Comparison of ENCODE assay signal across 8 cellular contexts in the genomic region with DNA sequence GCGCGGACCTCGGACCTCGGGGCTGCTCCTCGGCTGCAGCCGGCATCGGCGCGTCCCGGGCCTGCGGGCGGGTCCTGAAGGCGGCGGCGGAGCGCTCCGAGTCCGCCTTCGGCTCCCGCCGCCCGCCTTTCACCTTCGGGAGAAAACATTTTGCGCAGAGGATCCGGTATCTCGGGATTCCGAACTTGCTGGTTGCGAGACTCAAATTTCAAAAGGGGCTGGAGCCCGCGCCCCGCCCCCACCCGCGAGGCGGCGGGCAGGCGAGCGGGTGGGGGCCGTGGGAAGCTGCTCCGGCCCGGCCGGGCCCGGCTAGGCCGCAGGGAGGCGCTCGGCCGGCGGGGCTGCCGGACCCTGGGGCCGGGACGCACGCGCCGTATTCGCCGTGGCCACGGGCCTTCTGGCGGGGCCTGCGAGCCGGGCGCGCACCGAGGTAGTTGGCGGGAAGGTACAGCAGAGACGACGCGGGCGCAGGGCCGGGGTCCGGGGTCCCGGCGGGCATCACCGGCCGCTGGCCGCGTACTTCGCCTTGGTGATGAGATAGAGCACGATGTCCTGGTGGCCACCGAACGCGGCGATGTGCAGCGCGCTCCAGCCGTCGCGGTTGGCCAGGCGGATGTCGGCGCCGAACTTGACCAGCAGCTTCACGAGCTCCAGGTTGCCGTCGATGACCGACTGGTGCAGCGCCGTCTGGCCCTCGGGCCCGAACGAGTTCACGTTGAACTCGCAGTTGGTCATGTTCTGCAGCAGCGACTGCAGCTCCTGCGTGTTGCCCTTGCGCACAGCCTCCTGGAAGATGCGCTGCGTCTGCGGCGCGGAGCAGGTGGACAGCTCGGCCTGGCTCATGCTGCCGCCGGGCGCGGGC. TPM values are rescaled to one million over a fixed set of nuclear protein-coding genes. Genes with fewer than 3 reads are reported as not detected.
A peak's percentile ranks its signal among the peaks of the same experiment; 100 is the strongest.
DNase-seq lines count a peak whose midpoint lies in the region; ATAC-seq, FAIRE-seq and TF ChIP-seq lines count a peak whose summit lies in the region.

No MANE protein-coding gene starts in this region.

- H3K27me3 ChIP-seq in mesenchymal stem cell (ENCODE audit: control insufficient read depth in 1 of 2, insufficient read depth in 1 of 2, low read length in 2 of 2) (peaks cover 42 to 91% of the 10 kb centered on the region in 2 experiments), uterus (peaks cover 27 to 37% of the 10 kb centered on the region in 2 donors)

- no peak; a peak in 1 of 5 replicates for TF ChIP-seq RAD21 in A549 (conservative IDR thresholded peaks at IDR 0.05 in 1 of 2, IDR thresholded peaks at IDR 0.05 in 1 of 2)

- CTCF ChIA-PET in A549 (lab: Yijun Ruan, JAX) (interaction anchor here (0.6 to 4.4 kb wide), 53 partner anchors 8 to 298 kb away, joined by 3 to 51 read pairs (median 4); a partner anchor contains a TSS), RWPE1 (lab: Yijun Ruan, JAX) (interaction anchor here (0.5 to 2.8 kb wide), 21 partner anchors 8 to 203 kb away, joined by 3 to 13 read pairs (median 4); a partner anchor contains a TSS)

- TF ChIP-seq POLR2A in A549 (IDR thresholded peaks at IDR 0.05; ENCODE audit: low read length) (0 out of 2 replicates have a peak, but pooled peaks have one; percentile 3), uterus (IDR thresholded peaks at IDR 0.05) (no peak)

- H3K36me3 ChIP-seq in ES-I3 (ENCODE audit: insufficient read depth, low read length) (no peaks in the 10 kb centered on the region), mesenchymal stem cell (ENCODE audit: control insufficient read depth in 1 of 2, insufficient read depth in 2 of 2, low read depth in 1 of 2, low read length in 2 of 2) (no peaks in the 10 kb centered on the region), uterus (no peaks in the 10 kb centered on the region)

- H3K9me3 ChIP-seq in A549 (no peaks in the 10 kb centered on the region), ES-I3 (ENCODE audit: control insufficient read depth, insufficient read depth, low read length) (no peaks in the 10 kb centered on the region), mesenchymal stem cell (ENCODE audit: control insufficient read depth, low read length) (no peaks in the 10 kb centered on the region), uterus (no peaks in the 10 kb centered on the region)

- H3K18ac ChIP-seq in mesenchymal stem cell (ENCODE audit: low read depth in 1 of 2, low read length in 2 of 2): peak overlapping the region; percentile 15 to 54

- no peak overlapping the region for H2BK120ac ChIP-seq in mesenchymal stem cell (ENCODE audit: low read depth, low read length)

- H4K8ac ChIP-seq in mesenchymal stem cell (ENCODE audit: low read length): peak overlapping the region; percentile 4

- peak in 1 of 2 experiments; percentile 85 for DNase-seq in A549 (ENCODE audit: low read depth in 1 of 2, low spot score in 1 of 2)
- DNase-seq in RWPE1 (ENCODE audit: low spot score): no peak
- DNase-seq in coronary artery (ENCODE audit: low spot score): no peak
- peak; percentile 64 for DNase-seq in mesenchymal stem cell
- no peak for DNase-seq in uterus
- no peak for DNase-seq in amniotic stem cell (lab: John Stamatoyannopoulos, UW)

- H2AK5ac ChIP-seq in mesenchymal stem cell (ENCODE audit: low read length, severe bottlenecking): no peak overlapping the region

- FAIRE-seq in A549 (lab: Jason Lieb, UNC): no peak

- H2BK15ac ChIP-seq in mesenchymal stem cell (ENCODE audit: low read depth, poor library complexity, severe bottlenecking): no peak overlapping the region

- peak overlapping the region in 1 of 2 experiments; percentile 46 for H3K23ac ChIP-seq in mesenchymal stem cell (ENCODE audit: low read length in 2 of 2)

- H2AFZ ChIP-seq in mesenchymal stem cell (ENCODE audit: low read depth, low read length): no peak overlapping the region

- H3K4me1 ChIP-seq in A549 (peaks cover 27% of the 10 kb centered on the region), ES-I3 (ENCODE audit: insufficient read depth, low read length) (peaks cover 31% of the 10 kb centered on the region), mesenchymal stem cell (ENCODE audit: control insufficient read depth, insufficient read depth, low read depth, low read length) (peaks cover 39% of the 10 kb centered on the region), uterus (peaks cover 0 to 25% of the 10 kb centered on the region in 2 donors)

- no peak overlapping the region for H3K14ac ChIP-seq in mesenchymal stem cell (ENCODE audit: low read length in 2 of 2)

- H3K4me3 ChIP-seq in A549 (peak overlapping the region; percentile 49), coronary artery (peak overlapping the region; percentile 69), mesenchymal stem cell (ENCODE audit: insufficient read depth in 1 of 2, low read depth in 1 of 2, low read length in 2 of 2) (peak overlapping the region in 1 of 2 experiments; percentile 56), uterus (peak overlapping the region; percentile 26 to 41)

- intact Hi-C loops in uterus (cut with DNase I; ENCODE audit: low total_unique reads): loop anchor here (10.0 kb wide), 1 partner anchor 113 kb away; no protein-coding TSS in a partner anchor

- peak overlapping the region in 1 of 2 experiments; percentile 76 for H2BK12ac ChIP-seq in mesenchymal stem cell (ENCODE audit: low read length in 2 of 2)

- H3K9ac ChIP-seq in ES-I3 (ENCODE audit: low read depth, low read length) (peak overlapping the region; percentile 76), mesenchymal stem cell (ENCODE audit: low read length) (no peak overlapping the region)

- no peak overlapping the region for H3K4ac ChIP-seq in mesenchymal stem cell (ENCODE audit: low read depth in 1 of 2, low read length in 2 of 2)

- no peak overlapping the region for H4K91ac ChIP-seq in mesenchymal stem cell (ENCODE audit: low read length)

- POLR2A ChIA-PET in A549 (lab: Yijun Ruan, JAX): interaction anchor here (0.6 to 2.2 kb wide), 10 partner anchors 15 to 234 kb away, joined by 3 to 19 read pairs (median 8); a partner anchor contains a TSS
- POLR2A ChIA-PET in RWPE1 (lab: Yijun Ruan, JAX; ENCODE audit: low non-redundant PET): interaction anchor here (0.6 to 1.4 kb wide), 10 partner anchors 12 to 149 kb away, joined by 3 to 12 read pairs (median 4); a partner anchor contains a TSS

- whole genome bisulfite sequencing in A549 (ENCODE audit: missing lambda C conversion rate): 2% methylated on average over 12 of the region's 114 CpGs
- WGBS in mesenchymal stem cell: 1% methylated on average over 97 of the region's 114 CpGs

- peak; percentile 37 to 43 for ATAC-seq in A549
- peak; percentile 5 for ATAC-seq in HG03066 (IDR thresholded peaks at IDR 0.05; ENCODE audit: low read depth, unreplicated experiment)

- no peak overlapping the region for H2BK5ac ChIP-seq in mesenchymal stem cell (ENCODE audit: low read depth, low read length, poor library complexity, severe bottlenecking)

- H3K27ac ChIP-seq in A549: peak overlapping the region; percentile 58 to 90
- peak overlapping the region; percentile 92 for H3K27ac ChIP-seq in RWPE1
- peak overlapping the region in 1 of 2 donors; percentile 80 for H3K27ac ChIP-seq in coronary artery
- H3K27ac ChIP-seq in mesenchymal stem cell (ENCODE audit: low read length, poor library complexity, severe bottlenecking): no peak overlapping the region
- H3K27ac ChIP-seq in uterus: peak overlapping the region; percentile 63 to 77

- peak overlapping the region; percentile 84 for H3K4me2 ChIP-seq in A549
- H3K4me2 ChIP-seq in mesenchymal stem cell (ENCODE audit: low read length, poor library complexity, severe bottlenecking): peak overlapping the region; percentile 95

- no peaks in the 10 kb centered on the region for H3K79me1 ChIP-seq in mesenchymal stem cell (replicated peaks; ENCODE audit: low read length, poor library complexity, severe bottlenecking)

- peak; percentile 47 for TF ChIP-seq CTCF in A549 (IDR thresholded peaks at IDR 0.05)
- TF ChIP-seq CTCF in RWPE1 (conservative IDR thresholded peaks at IDR 0.05; ENCODE audit: low read depth): peak; percentile 85
- TF ChIP-seq CTCF in coronary artery (IDR thresholded peaks at IDR 0.05): no peak
- TF ChIP-seq CTCF in uterus (IDR thresholded peaks at IDR 0.05): peak in 2 of 4 experiments; percentile 22 to 27

- TF ChIP-seq EP300 in A549 (IDR thresholded peaks at IDR 0.05): no peak

TF ChIP-seq in A549, 52 proteins besides CTCF, POLR2A, EP300 and RAD21 (continues in another document):
- TF ChIP-seq NR3C1 (IDR thresholded peaks at IDR 0.05): no peak

RNA-seq across cellular contexts. Expression of a gene that starts 0.8 kb away (rescaled TPM):
- polyA plus RNA-seq in A549 (2011; rRNA removed) (3.2 and 5.1 TPM in 2 replicates), A549 (2017; fragmentation: RNase III; extraction: RNeasy Plus Mini Kit Qiagen cat#74134 plus additional on column Dnase treatment) (1.3 to 1.4 TPM (median 1.3 TPM) in 3 replicates)
- 9.0 and 17.2 TPM in 2 replicates for polyA plus RNA-seq in A549 (2012; cell fraction: cytosol; rRNA removed)
- polyA plus RNA-seq in A549 (2012; cell fraction: nucleus; rRNA removed): 17.0 and 17.5 TPM in 2 replicates
- 1.3 and 2.8 TPM in 2 replicates for polyA minus RNA-seq in A549 (2011; rRNA and poly(A)+ RNA removed)
- 0.76 TPM for polyA plus RNA-seq in mesenchymal stem cell (2013, experiment 1 of 2)
- 0.68 TPM for polyA plus RNA-seq in mesenchymal stem cell (2013, experiment 2 of 2)
- 10 to 100 TPM in 2 of 4 donors, 1 to 10 TPM in 1, under 1 TPM in 1; 0.29 to 16.5 (median 11.4) TPM for total RNA-seq in uterus

RNA-seq across cellular contexts. Expression of a gene that starts 23.8 kb away (rescaled TPM):
- 8.7 and 9.8 TPM in 2 replicates for polyA plus RNA-seq in A549 (2011; rRNA removed)
- polyA plus RNA-seq in A549 (2012; cell fraction: cytosol; rRNA removed): 10.9 and 17.9 TPM in 2 replicates
- polyA plus RNA-seq in A549 (2012; cell fraction: nucleus; rRNA removed): 23.3 and 38.1 TPM in 2 replicates
- 15.6 to 18.6 TPM (median 17.5 TPM) in 3 replicates for polyA plus RNA-seq in A549 (2017; fragmentation: RNase III; extraction: RNeasy Plus Mini Kit Qiagen cat#74134 plus additional on column Dnase treatment)
- 7.4 and 10.4 TPM in 2 replicates for polyA minus RNA-seq in A549 (2011; rRNA and poly(A)+ RNA removed)
- 30.3 TPM for polyA plus RNA-seq in mesenchymal stem cell (2013, experiment 1 of 2)
- 30.0 TPM for polyA plus RNA-seq in mesenchymal stem cell (2013, experiment 2 of 2)
- total RNA-seq in uterus: 10 to 100 TPM in 3 of 4 donors, 1 to 10 TPM in 1; 2.6 to 12.7 (median 11.5) TPM

RNA-seq across cellular contexts. Expression of a gene that starts 46.2 kb away (rescaled TPM):
- polyA plus RNA-seq in A549 (2011; rRNA removed) (31.8 and 33.8 TPM in 2 replicates), A549 (2017; fragmentation: RNase III; extraction: RNeasy Plus Mini Kit Qiagen cat#74134 plus additional on column Dnase treatment) (44.4 to 46.3 TPM (median 45.3 TPM) in 3 replicates)
- 81.9 and 98.3 TPM in 2 replicates for polyA plus RNA-seq in A549 (2012; cell fraction: cytosol; rRNA removed)
- 92.5 and 112 TPM in 2 replicates for polyA plus RNA-seq in A549 (2012; cell fraction: nucleus; rRNA removed)
- 23.6 and 32.9 TPM in 2 replicates for polyA minus RNA-seq in A549 (2011; rRNA and poly(A)+ RNA removed)
- polyA plus RNA-seq in mesenchymal stem cell (2013, experiment 1 of 2): 30.5 TPM
- polyA plus RNA-seq in mesenchymal stem cell (2013, experiment 2 of 2): 30.5 TPM
- total RNA-seq in uterus: 10 to 100 TPM; 17.1 to 46.5 (median 43.2) TPM

RNA-seq across cellular contexts. Expression of a gene that starts 50.2 kb away (rescaled TPM):
- polyA plus RNA-seq in A549 (2011; rRNA removed): not detected in 2 replicates
- polyA plus RNA-seq in A549 (2012; cell fraction: cytosol; rRNA removed): not detected in 2 replicates
- polyA plus RNA-seq in A549 (2012; cell fraction: nucleus; rRNA removed): not detected in 2 replicates
- not detected in 3 replicates for polyA plus RNA-seq in A549 (2017; fragmentation: RNase III; extraction: RNeasy Plus Mini Kit Qiagen cat#74134 plus additional on column Dnase treatment)
- polyA minus RNA-seq in A549 (2011; rRNA and poly(A)+ RNA removed): not detected in 2 replicates
- polyA plus RNA-seq in mesenchymal stem cell (2013, experiment 1 of 2): not detected
- polyA plus RNA-seq in mesenchymal stem cell (2013, experiment 2 of 2): not detected
- not detected for total RNA-seq in uterus
